12 cellular contexts compared by ENCODE assay signal in the genomic region with DNA sequence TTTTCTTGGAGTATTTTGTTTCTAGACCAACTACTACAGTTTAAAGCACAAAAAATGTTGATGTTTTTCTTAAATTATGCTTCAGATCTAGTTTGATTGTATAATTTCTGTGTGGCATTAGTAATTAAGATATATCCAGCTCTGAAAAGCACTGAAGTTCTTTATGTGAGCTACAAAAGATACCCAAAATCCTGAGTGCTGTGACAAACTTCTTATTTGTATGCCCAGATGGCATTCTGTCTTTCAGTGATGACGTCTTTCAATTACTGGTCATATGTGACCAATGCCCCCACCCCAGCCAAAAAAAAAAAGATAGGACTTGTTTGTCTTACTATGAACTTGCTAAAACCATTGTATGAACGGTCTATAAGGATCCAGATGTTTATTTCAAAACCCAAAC.
"Had no signal": no experiment of that assay in that cellular context is flagged by ENCODE, and none has a peak within 500 bp of the region (broad histone marks: within the 10 kb centered on the region; RNA-seq: fewer than 3 reads in every experiment).

No MANE protein-coding gene starts in this region.

- DNase-seq: activated CD4-positive, alpha-beta memory T cell treated with anti-CD3 and anti-CD28 coated beads for 36 hours; activated CD4-positive, alpha-beta T cell treated with anti-CD3 and anti-CD28 coated beads for 4 hours; activated naive CD4-positive, alpha-beta T cell treated with anti-CD3 and anti-CD28 coated beads for 36 hours; activated T-cell treated with anti-CD3 and anti-CD28 coated beads, Interleukin-2, amount 50 U/mL, for 1 hour; natural killer cell; nucleus accumbens; spleen; stimulated activated CD4-positive, alpha-beta T cell treated with anti-CD3 and anti-CD28 coated beads, Interleukin-4, amount 100 ng/mL, for 4 hours had no signal

- ATAC-seq: natural killer cell; stimulated activated memory B cell treated with anti-CD40 and anti-IgM and Interleukin-4, amounts not matched to agents 10 μg/mL and 1 μg/mL and 100 μg/mL, for 72 hours; WTC11 had no signal

- H3K4me1 Mint-ChIP-seq: WTC11 had no signal

- H3K36me3 Mint-ChIP-seq: natural killer cell had no signal

- H3K27me3 ChIP-seq: spleen had no signal

- H3K27ac ChIP-seq: spleen, thoracic aorta had no signal

- H3K9me3 Mint-ChIP-seq: activated CD4-positive, alpha-beta memory T cell treated with anti-CD3 and anti-CD28 coated beads for 36 hours; activated naive CD4-positive, alpha-beta T cell treated with anti-CD3 and anti-CD28 coated beads for 36 hours; memory B cell; natural killer cell; stimulated activated memory B cell treated with anti-CD40 and anti-IgM and Interleukin-4, amounts not matched to agents 10 μg/mL and 1 μg/mL and 100 μg/mL, for 72 hours; WTC11 had no signal

- H3K4me3 Mint-ChIP-seq: activated CD4-positive, alpha-beta memory T cell treated with anti-CD3 and anti-CD28 coated beads for 36 hours; activated naive CD4-positive, alpha-beta T cell treated with anti-CD3 and anti-CD28 coated beads for 36 hours; memory B cell; natural killer cell; stimulated activated memory B cell treated with anti-CD40 and anti-IgM and Interleukin-4, amounts not matched to agents 10 μg/mL and 1 μg/mL and 100 μg/mL, for 72 hours; WTC11 had no signal

- H3K27me3 Mint-ChIP-seq: activated CD4-positive, alpha-beta memory T cell treated with anti-CD3 and anti-CD28 coated beads for 36 hours; memory B cell; stimulated activated memory B cell treated with anti-CD40 and anti-IgM and Interleukin-4, amounts not matched to agents 10 μg/mL and 1 μg/mL and 100 μg/mL, for 72 hours had no signal

- H3K4me3 ChIP-seq: spleen, thoracic aorta had no signal

- H3K27ac Mint-ChIP-seq: activated CD4-positive, alpha-beta memory T cell treated with anti-CD3 and anti-CD28 coated beads for 36 hours; activated naive CD4-positive, alpha-beta T cell treated with anti-CD3 and anti-CD28 coated beads for 36 hours; memory B cell; natural killer cell; stimulated activated memory B cell treated with anti-CD40 and anti-IgM and Interleukin-4, amounts not matched to agents 10 μg/mL and 1 μg/mL and 100 μg/mL, for 72 hours; WTC11 had no signal

- H3K9me3 ChIP-seq: spleen, thoracic aorta had no signal
